1 cellular context compared by ENCODE assay signal in genomic region chr3:43338295-43338694, GRCh38.
TF ChIP-seq lines count a peak whose summit lies in the region.

No MANE protein-coding gene starts in this region.

TF ChIP-seq in K562, 482 proteins besides CTCF, POLR2A, EP300 and RAD21 (continued from another document and continues in another):
- TF ChIP-seq, protein P1, sequence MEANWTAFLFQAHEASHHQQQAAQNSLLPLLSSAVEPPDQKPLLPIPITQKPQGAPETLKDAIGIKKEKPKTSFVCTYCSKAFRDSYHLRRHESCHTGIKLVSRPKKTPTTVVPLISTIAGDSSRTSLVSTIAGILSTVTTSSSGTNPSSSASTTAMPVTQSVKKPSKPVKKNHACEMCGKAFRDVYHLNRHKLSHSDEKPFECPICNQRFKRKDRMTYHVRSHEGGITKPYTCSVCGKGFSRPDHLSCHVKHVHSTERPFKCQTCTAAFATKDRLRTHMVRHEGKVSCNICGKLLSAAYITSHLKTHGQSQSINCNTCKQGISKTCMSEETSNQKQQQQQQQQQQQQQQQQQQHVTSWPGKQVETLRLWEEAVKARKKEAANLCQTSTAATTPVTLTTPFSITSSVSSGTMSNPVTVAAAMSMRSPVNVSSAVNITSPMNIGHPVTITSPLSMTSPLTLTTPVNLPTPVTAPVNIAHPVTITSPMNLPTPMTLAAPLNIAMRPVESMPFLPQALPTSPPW (CRISPR knock-in tag; IDR thresholded peaks at IDR 0.05) = no peak
- TF ChIP-seq ZNF764 (CRISPR knock-in tag; IDR thresholded peaks at IDR 0.05; ENCODE audit: low read depth) (no peak), NELFE (IDR thresholded peaks at IDR 0.05; ENCODE audit: insufficient read depth, insufficient read length) (no peak), ZNF77 (CRISPR knock-in tag; IDR thresholded peaks at IDR 0.05) (no peak), RNF2 (IDR thresholded peaks at IDR 0.05) (no peak), ETV1 (tag; conservative IDR thresholded peaks at IDR 0.05; ENCODE audit: low read depth) (no peak), NKRF (IDR thresholded peaks at IDR 0.05; ENCODE audit: borderline replicate concordance) (peak; percentile 38; the same call in 1 of the 2 replicates), SPI1 (IDR thresholded peaks at IDR 0.05; ENCODE audit: borderline replicate concordance, low read depth, low read length) (no peak), PYGO2 (tag; IDR thresholded peaks at IDR 0.05) (0 out of 2 replicates have a peak, but pooled peaks have one; percentile 12), ZNF707 (CRISPR knock-in tag; conservative IDR thresholded peaks at IDR 0.05) (no peak), NR1H2 (CRISPR knock-in tag; IDR thresholded peaks at IDR 0.05) (no peak), CBX1 (IDR thresholded peaks at IDR 0.05; ENCODE audit: low read depth) (peak; percentile 92; the same call in 1 of the 2 replicates), BRF2 (IDR thresholded peaks at IDR 0.05; ENCODE audit: borderline replicate concordance, insufficient read depth, insufficient read length) (no peak), GTF2F1 (IDR thresholded peaks at IDR 0.05; ENCODE audit: low read depth, low read length) (no peak), THRB (CRISPR knock-in tag; conservative IDR thresholded peaks at IDR 0.05) (no peak), ZNF23 (CRISPR knock-in tag; IDR thresholded peaks at IDR 0.05) (no peak), ZNF668 (CRISPR knock-in tag; IDR thresholded peaks at IDR 0.05) (peak; percentile 61; the same call in 1 of the 2 replicates), STAG1 (CRISPR knock-in tag; IDR thresholded peaks at IDR 0.05; ENCODE audit: borderline replicate concordance) (no peak), MYBL2 (IDR thresholded peaks at IDR 0.05; ENCODE audit: low read depth) (0 out of 2 replicates have a peak, but pooled peaks have one; percentile 21), MYBL2 (CRISPR knock-in tag; IDR thresholded peaks at IDR 0.05; ENCODE audit: borderline replicate concordance) (no peak), TCF7L2 (IDR thresholded peaks at IDR 0.05; ENCODE audit: low read depth, low read length) (no peak), KDM1A (IDR thresholded peaks at IDR 0.05) (0 out of 4 replicates have a peak, but pooled peaks of 1 of the 2 experiments have one; percentile 26), MYNN (IDR thresholded peaks at IDR 0.05) (no peak), MYNN (CRISPR knock-in tag; IDR thresholded peaks at IDR 0.05) (no peak), BMI1 (IDR thresholded peaks at IDR 0.05; ENCODE audit: low read length) (no peak), ZNF449 (CRISPR knock-in tag; IDR thresholded peaks at IDR 0.05) (no peak), CTCFL (IDR thresholded peaks at IDR 0.05; ENCODE audit: borderline replicate concordance, insufficient read depth, low read depth, low read length, poor library complexity, severe bottlenecking) (no peak), LARP7 (IDR thresholded peaks at IDR 0.05) (no peak), PHF8 (IDR thresholded peaks at IDR 0.05; ENCODE audit: borderline replicate concordance, low read length) (no peak), BCLAF1 (IDR thresholded peaks at IDR 0.05; ENCODE audit: borderline replicate concordance in 1 of 2, control insufficient read depth in 1 of 2, low read depth in 2 of 2, low read length in 1 of 2) (no peak), ZNF41 (CRISPR knock-in tag; conservative IDR thresholded peaks at IDR 0.05) (no peak)
- TF ChIP-seq, protein P2, sequence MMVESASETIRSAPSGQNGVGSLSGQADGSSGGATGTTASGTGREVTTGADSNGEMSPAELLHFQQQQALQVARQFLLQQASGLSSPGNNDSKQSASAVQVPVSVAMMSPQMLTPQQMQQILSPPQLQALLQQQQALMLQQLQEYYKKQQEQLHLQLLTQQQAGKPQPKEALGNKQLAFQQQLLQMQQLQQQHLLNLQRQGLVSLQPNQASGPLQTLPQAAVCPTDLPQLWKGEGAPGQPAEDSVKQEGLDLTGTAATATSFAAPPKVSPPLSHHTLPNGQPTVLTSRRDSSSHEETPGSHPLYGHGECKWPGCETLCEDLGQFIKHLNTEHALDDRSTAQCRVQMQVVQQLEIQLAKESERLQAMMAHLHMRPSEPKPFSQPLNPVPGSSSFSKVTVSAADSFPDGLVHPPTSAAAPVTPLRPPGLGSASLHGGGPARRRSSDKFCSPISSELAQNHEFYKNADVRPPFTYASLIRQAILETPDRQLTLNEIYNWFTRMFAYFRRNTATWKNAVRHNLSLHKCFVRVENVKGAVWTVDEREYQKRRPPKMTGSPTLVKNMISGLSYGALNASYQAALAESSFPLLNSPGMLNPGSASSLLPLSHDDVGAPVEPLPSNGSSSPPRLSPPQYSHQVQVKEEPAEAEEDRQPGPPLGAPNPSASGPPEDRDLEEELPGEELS (CRISPR knock-in tag; IDR thresholded peaks at IDR 0.05; ENCODE audit: borderline replicate concordance) = no peak
- TF ChIP-seq, protein P3, sequence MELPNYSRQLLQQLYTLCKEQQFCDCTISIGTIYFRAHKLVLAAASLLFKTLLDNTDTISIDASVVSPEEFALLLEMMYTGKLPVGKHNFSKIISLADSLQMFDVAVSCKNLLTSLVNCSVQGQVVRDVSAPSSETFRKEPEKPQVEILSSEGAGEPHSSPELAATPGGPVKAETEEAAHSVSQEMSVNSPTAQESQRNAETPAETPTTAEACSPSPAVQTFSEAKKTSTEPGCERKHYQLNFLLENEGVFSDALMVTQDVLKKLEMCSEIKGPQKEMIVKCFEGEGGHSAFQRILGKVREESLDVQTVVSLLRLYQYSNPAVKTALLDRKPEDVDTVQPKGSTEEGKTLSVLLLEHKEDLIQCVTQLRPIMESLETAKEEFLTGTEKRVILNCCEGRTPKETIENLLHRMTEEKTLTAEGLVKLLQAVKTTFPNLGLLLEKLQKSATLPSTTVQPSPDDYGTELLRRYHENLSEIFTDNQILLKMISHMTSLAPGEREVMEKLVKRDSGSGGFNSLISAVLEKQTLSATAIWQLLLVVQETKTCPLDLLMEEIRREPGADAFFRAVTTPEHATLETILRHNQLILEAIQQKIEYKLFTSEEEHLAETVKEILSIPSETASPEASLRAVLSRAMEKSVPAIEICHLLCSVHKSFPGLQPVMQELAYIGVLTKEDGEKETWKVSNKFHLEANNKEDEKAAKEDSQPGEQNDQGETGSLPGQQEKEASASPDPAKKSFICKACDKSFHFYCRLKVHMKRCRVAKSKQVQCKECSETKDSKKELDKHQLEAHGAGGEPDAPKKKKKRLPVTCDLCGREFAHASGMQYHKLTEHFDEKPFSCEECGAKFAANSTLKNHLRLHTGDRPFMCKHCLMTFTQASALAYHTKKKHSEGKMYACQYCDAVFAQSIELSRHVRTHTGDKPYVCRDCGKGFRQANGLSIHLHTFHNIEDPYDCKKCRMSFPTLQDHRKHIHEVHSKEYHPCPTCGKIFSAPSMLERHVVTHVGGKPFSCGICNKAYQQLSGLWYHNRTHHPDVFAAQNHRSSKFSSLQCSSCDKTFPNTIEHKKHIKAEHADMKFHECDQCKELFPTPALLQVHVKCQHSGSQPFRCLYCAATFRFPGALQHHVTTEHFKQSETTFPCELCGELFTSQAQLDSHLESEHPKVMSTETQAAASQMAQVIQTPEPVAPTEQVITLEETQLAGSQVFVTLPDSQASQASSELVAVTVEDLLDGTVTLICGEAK (IDR thresholded peaks at IDR 0.05) = no peak
- TF ChIP-seq, protein P3 (CRISPR knock-in tag; IDR thresholded peaks at IDR 0.05) = no peak
